In genomic region chr3:122092460-122093165, GRCh38 we compare ENCODE assay signal across 9 cellular contexts. TPM values are rescaled to one million over a fixed set of nuclear protein-coding genes. Genes with fewer than 3 reads are reported as not detected.
A peak's percentile ranks its signal among the peaks of the same experiment; 100 is the strongest.
DNase-seq lines count a peak whose midpoint lies in the region; ATAC-seq and TF ChIP-seq lines count a peak whose summit lies in the region.
"Had no signal": no experiment of that assay in that cellular context is flagged by ENCODE, and none has a peak within 500 bp of the region (broad histone marks: within the 10 kb centered on the region; RNA-seq: fewer than 3 reads in every experiment).

No MANE protein-coding gene starts in this region.

- H3K4me3 Mint-ChIP-seq in T-cell (no peak overlapping the region), progenitor cell of endocrine pancreas (ENCODE audit: low read depth) (no peak overlapping the region)

- H3K27ac Mint-ChIP-seq in T-cell (no peak overlapping the region), progenitor cell of endocrine pancreas (no peak overlapping the region)

- POLR2A ChIA-PET in T-cell (lab: Charles Lee): no interaction called here

- ATAC-seq in HG03159 (IDR thresholded peaks at IDR 0.05; ENCODE audit: unreplicated experiment) (peak; percentile 34), T-cell (replicated peaks in 1 of 4) (peak; percentile 9 to 62 (median 42))
- ATAC-seq: naive thymus-derived CD8-positive, alpha-beta T cell had no signal

- CTCF ChIA-PET in T-cell (lab: Charles Lee): interaction anchor here in 1 of 2 donors (1.1 kb wide), 1 partner anchor 11 kb away, joined by 3 read pairs; no protein-coding TSS in a partner anchor

- peak; percentile 43 for DNase-seq in GM10266 (ENCODE audit: extremely low spot score)
- DNase-seq in T-cell: peak in 6 of 34 experiments; percentile 6 to 14 (median 9)
- DNase-seq in dermis microvascular lymphatic vessel endothelial cell (ENCODE audit: low read depth in 2 of 2): peak; percentile 10 to 49
- no peak for DNase-seq in progenitor cell of endocrine pancreas (ENCODE audit: low spot score, unreplicated experiment)
- DNase-seq in NCI-H1436 (lab: John Stamatoyannopoulos, UW): no peak
- DNase-seq in dedifferentiated amniotic fluid mesenchymal stem cell (ENCODE audit: extremely low spot score): no peak
- no peak for DNase-seq in effector CD4-positive, alpha-beta T cell

- H3K4me1 Mint-ChIP-seq in T-cell (peaks cover 0 to 14% (median 4%) of the 10 kb centered on the region in 3 donors), progenitor cell of endocrine pancreas (ENCODE audit: low read depth) (no peaks in the 10 kb centered on the region)

- H3K9me3 Mint-ChIP-seq in T-cell (no peaks in the 10 kb centered on the region), progenitor cell of endocrine pancreas (ENCODE audit: low read depth) (no peaks in the 10 kb centered on the region)
- H3K9me3 Mint-ChIP-seq: naive thymus-derived CD8-positive, alpha-beta T cell had no signal

- H3K27me3 Mint-ChIP-seq in T-cell (no peaks in the 10 kb centered on the region), progenitor cell of endocrine pancreas (peaks cover 10% of the 10 kb centered on the region)

- TF ChIP-seq CTCF in GM10266 (IDR thresholded peaks at IDR 0.05; ENCODE audit: control insufficient read depth, insufficient read depth, low read depth, missing control alignments) (peak; percentile 73), progenitor cell of endocrine pancreas (IDR thresholded peaks at IDR 0.05; ENCODE audit: unreplicated experiment) (peak; percentile 39)

- H3K36me3 Mint-ChIP-seq in T-cell: no peaks in the 10 kb centered on the region
- no peaks in the 10 kb centered on the region for H3K36me3 Mint-ChIP-seq in progenitor cell of endocrine pancreas (ENCODE audit: insufficient read depth)
- H3K36me3 Mint-ChIP-seq: naive thymus-derived CD8-positive, alpha-beta T cell had no signal

RNA-seq across cellular contexts. Expression of gene CD86, which starts 37.5 kb away (rescaled TPM):
- total RNA-seq in T-cell (1 to 10 TPM in 1 of 5 donors, under 1 TPM in 3, not detected in 1; 0.23 to 1.2 (median 0.52) TPM), dermis microvascular lymphatic vessel endothelial cell (not detected in 2 replicates), progenitor cell of endocrine pancreas (not detected in 2 replicates)

Comparison
In these comparisons a context has a peak if more than half of its experiments do, and no peak if none do; other contexts are left out.
1. DNase-seq: peak in GM10266 (single experiment) and dermis microvascular lymphatic vessel endothelial cell (2 of 2); none in progenitor cell of endocrine pancreas (single experiment), NCI-H1436 (single experiment), dedifferentiated amniotic fluid mesenchymal stem cell (single experiment) and effector CD4-positive, alpha-beta T cell (single experiment).